ENCODE assay signal across 12 cellular contexts in genomic region chr1:201026234-201026633, GRCh38. TPM values are rescaled to one million over a fixed set of nuclear protein-coding genes. Genes with fewer than 3 reads are reported as not detected.
A peak's percentile ranks its signal among the peaks of the same experiment; 100 is the strongest.
DNase-seq lines count a peak whose midpoint lies in the region; ATAC-seq and TF ChIP-seq lines count a peak whose summit lies in the region.
"Had no signal": no experiment of that assay in that cellular context is flagged by ENCODE, and none has a peak within 500 bp of the region (broad histone marks: within the 10 kb centered on the region; RNA-seq: fewer than 3 reads in every experiment).

No MANE protein-coding gene starts in this region.

- no peaks in the 10 kb centered on the region for H3K27me3 Mint-ChIP-seq in CD4-positive, alpha-beta memory T cell
- peaks cover 23% of the 10 kb centered on the region for H3K27me3 Mint-ChIP-seq in GM23338 (ENCODE audit: insufficient read depth, low read depth, poor library complexity)
- no peaks in the 10 kb centered on the region for H3K27me3 Mint-ChIP-seq in activated CD4-positive, alpha-beta memory T cell treated with anti-CD3 and anti-CD28 coated beads, Interleukin-2, amount 10 ng/mL, durations not matched to agents 7 days and 5 days
- peaks cover 0 to 2% (median 0%) of the 10 kb centered on the region in 5 donors for H3K27me3 Mint-ChIP-seq in naive thymus-derived CD4-positive, alpha-beta T cell

- no peak for TF ChIP-seq CTCF in GM23338 (conservative IDR thresholded peaks at IDR 0.05; ENCODE audit: low read depth in 2 of 2)

- 0 out of 2 replicates have a peak overlapping the region, but pooled peaks have one; percentile 90 for H3K4me2 ChIP-seq in GM23338

- no peaks in the 10 kb centered on the region for H3K36me3 ChIP-seq in CD4-positive, alpha-beta memory T cell (ENCODE audit: insufficient read depth, low read length)
- peaks cover 7% of the 10 kb centered on the region; the same call in 1 of the 2 replicates for H3K36me3 ChIP-seq in GM23338 (ENCODE audit: insufficient read depth)
- no peaks in the 10 kb centered on the region for H3K36me3 ChIP-seq in naive thymus-derived CD4-positive, alpha-beta T cell (ENCODE audit: control insufficient read depth in 2 of 3, insufficient read depth in 3 of 3, low read length in 3 of 3)
- H3K36me3 ChIP-seq: MG63 had no signal

- H4K20me1 ChIP-seq in GM23338 (replicated peaks; ENCODE audit: insufficient read depth): no peaks in the 10 kb centered on the region

- H3K4me1 ChIP-seq in CD4-positive, alpha-beta memory T cell (ENCODE audit: insufficient read depth, low read length): peaks cover 43% of the 10 kb centered on the region
- H3K4me1 ChIP-seq in GM23338 (ENCODE audit: insufficient read depth): peaks cover 43% of the 10 kb centered on the region
- H3K4me1 ChIP-seq in naive thymus-derived CD4-positive, alpha-beta T cell (ENCODE audit: control insufficient read depth in 2 of 2, insufficient read depth in 2 of 2, low read length in 2 of 2): peaks cover 11 to 32% of the 10 kb centered on the region in 2 donors

- H3K9me3 Mint-ChIP-seq in CD4-positive, alpha-beta memory T cell: no peaks in the 10 kb centered on the region
- H3K9me3 Mint-ChIP-seq in GM23338: no peaks in the 10 kb centered on the region
- H3K9me3 Mint-ChIP-seq in activated CD4-positive, alpha-beta memory T cell treated with anti-CD3 and anti-CD28 coated beads, Interleukin-2, amount 10 ng/mL, durations not matched to agents 7 days and 5 days: no peaks in the 10 kb centered on the region
- H3K9me3 Mint-ChIP-seq in naive thymus-derived CD4-positive, alpha-beta T cell: no peaks in the 10 kb centered on the region

- H3K27ac ChIP-seq in CD4-positive, alpha-beta memory T cell (ENCODE audit: low read depth, low read length): no peak overlapping the region
- H3K27ac ChIP-seq in GM23338 (ENCODE audit: low read depth): no peak overlapping the region
- H3K27ac ChIP-seq in naive thymus-derived CD4-positive, alpha-beta T cell (ENCODE audit: low read depth, low read length): peak overlapping the region; percentile 40

- no peak for DNase-seq in CD4-positive, alpha-beta memory T cell
- DNase-seq in GM23338 (ENCODE audit: low spot score) (no peak), cardiac septum (ENCODE audit: low spot score) (no peak), DMS79 treated with DMSO at 0.1 percent for 48 hours (lab: John Stamatoyannopoulos, UW) (no peak)
- DNase-seq in activated CD4-positive, alpha-beta memory T cell treated with anti-CD3 and anti-CD28 coated beads, Interleukin-2, amount 10 ng/mL, durations not matched to agents 7 days and 5 days: no peak
- no peak for DNase-seq in naive thymus-derived CD4-positive, alpha-beta T cell
- DNase-seq in activated effector memory CD4-positive, alpha-beta T cell treated with Interleukin-2 at 50 U/mL for 16 hours: no peak
- DNase-seq: COR-L47; retina; stimulated activated CD4-positive, alpha-beta T cell treated with anti-CD3 and anti-CD28 coated beads, Interleukin-4, amount 100 ng/mL, for 24 hours had no signal

- H3K27ac Mint-ChIP-seq in CD4-positive, alpha-beta memory T cell: peak overlapping the region; percentile 1 to 88 (median 37)
- H3K27ac Mint-ChIP-seq in GM23338: no peak overlapping the region; the same call in 1 of the 2 replicates
- peak overlapping the region; percentile 51 for H3K27ac Mint-ChIP-seq in activated CD4-positive, alpha-beta memory T cell treated with anti-CD3 and anti-CD28 coated beads, Interleukin-2, amount 10 ng/mL, durations not matched to agents 7 days and 5 days
- peak overlapping the region; percentile 4 to 85 (median 78) for H3K27ac Mint-ChIP-seq in naive thymus-derived CD4-positive, alpha-beta T cell

- H3K79me2 ChIP-seq in GM23338 (replicated peaks; ENCODE audit: insufficient read depth): peaks cover 4% of the 10 kb centered on the region; the same call in 1 of the 2 replicates

- H3K4me1 Mint-ChIP-seq in CD4-positive, alpha-beta memory T cell: peaks cover 33 to 50% (median 40%) of the 10 kb centered on the region in 4 donors
- H3K4me1 Mint-ChIP-seq in GM23338: peaks cover 46% of the 10 kb centered on the region
- H3K4me1 Mint-ChIP-seq in activated CD4-positive, alpha-beta memory T cell treated with anti-CD3 and anti-CD28 coated beads, Interleukin-2, amount 10 ng/mL, durations not matched to agents 7 days and 5 days: peaks cover 51% of the 10 kb centered on the region
- peaks cover 28 to 52% (median 44%) of the 10 kb centered on the region in 7 donors for H3K4me1 Mint-ChIP-seq in naive thymus-derived CD4-positive, alpha-beta T cell

- H3K36me3 Mint-ChIP-seq in CD4-positive, alpha-beta memory T cell: peaks cover 0 to 8% of the 10 kb centered on the region in 2 donors
- peaks cover 19% of the 10 kb centered on the region for H3K36me3 Mint-ChIP-seq in GM23338 (ENCODE audit: low read depth)
- H3K36me3 Mint-ChIP-seq in activated CD4-positive, alpha-beta memory T cell treated with anti-CD3 and anti-CD28 coated beads, Interleukin-2, amount 10 ng/mL, durations not matched to agents 7 days and 5 days (ENCODE audit: low read depth): peaks cover 28% of the 10 kb centered on the region
- peaks cover 0 to 11% (median 0%) of the 10 kb centered on the region in 5 donors for H3K36me3 Mint-ChIP-seq in naive thymus-derived CD4-positive, alpha-beta T cell

- intact Hi-C loops in CD4-positive, alpha-beta memory T cell (cut with micrococcal nuclease): no loop called here
- intact Hi-C loops in naive thymus-derived CD4-positive, alpha-beta T cell (cut with micrococcal nuclease): loop anchor here (10.0 kb wide), 2 partner anchors 479 to 871 kb away; partner anchors contain the start of gene CSRP1 (in 1 of the 2)
- intact Hi-C loops in cardiac septum (cut with DNase I): no loop called here

- no peaks in the 10 kb centered on the region for H3K27me3 ChIP-seq in CD4-positive, alpha-beta memory T cell (ENCODE audit: insufficient read depth, low read length)
- H3K27me3 ChIP-seq in GM23338 (ENCODE audit: insufficient read depth): no peaks in the 10 kb centered on the region
- no peaks in the 10 kb centered on the region for H3K27me3 ChIP-seq in naive thymus-derived CD4-positive, alpha-beta T cell (ENCODE audit: control insufficient read depth in 2 of 2, insufficient read depth in 2 of 2, low read length in 2 of 2)

- H3K4me3 ChIP-seq in CD4-positive, alpha-beta memory T cell (ENCODE audit: low read length in 2 of 2): no peak overlapping the region
- H3K4me3 ChIP-seq in GM23338: no peak overlapping the region
- no peak overlapping the region for H3K4me3 ChIP-seq in naive thymus-derived CD4-positive, alpha-beta T cell (ENCODE audit: low read length)
- H3K4me3 ChIP-seq: MG63 had no signal

- CTCF ChIA-PET in CD4-positive, alpha-beta memory T cell (lab: Charles Lee; ENCODE audit: partially characterized antibody): interaction anchor here (1.0 to 9.5 kb wide), 14 partner anchors 10 to 404 kb away, joined by 3 to 90 read pairs (median 5); no protein-coding TSS in a partner anchor
- CTCF ChIA-PET in activated CD4-positive, alpha-beta memory T cell treated with anti-CD3 and anti-CD28 coated beads, Interleukin-2, amount 10 ng/mL, durations not matched to agents 7 days and 5 days (lab: Charles Lee): interaction anchor here (1.3 to 11.8 kb wide), 10 partner anchors 8 to 87 kb away, joined by 3 to 104 read pairs (median 11); no protein-coding TSS in a partner anchor
- CTCF ChIA-PET in naive thymus-derived CD4-positive, alpha-beta T cell (lab: Charles Lee): interaction anchor here (0.6 to 4.0 kb wide), 9 partner anchors 10 to 921 kb away, joined by 3 to 14 read pairs (median 4); partner anchors contain the start of gene TMEM9

- peak overlapping the region in 3 of 8 donors; percentile 5 to 69 (median 23) for H3K4me3 Mint-ChIP-seq in CD4-positive, alpha-beta memory T cell
- H3K4me3 Mint-ChIP-seq in GM23338: no peak overlapping the region
- peak overlapping the region; percentile 62 for H3K4me3 Mint-ChIP-seq in activated CD4-positive, alpha-beta memory T cell treated with anti-CD3 and anti-CD28 coated beads, Interleukin-2, amount 10 ng/mL, durations not matched to agents 7 days and 5 days
- H3K4me3 Mint-ChIP-seq in naive thymus-derived CD4-positive, alpha-beta T cell: peak overlapping the region in 5 of 10 donors; percentile 3 to 61 (median 24)

- H3K9me3 ChIP-seq in CD4-positive, alpha-beta memory T cell (ENCODE audit: control insufficient read depth in 1 of 2, low read length in 2 of 2): no peaks in the 10 kb centered on the region
- no peaks in the 10 kb centered on the region for H3K9me3 ChIP-seq in naive thymus-derived CD4-positive, alpha-beta T cell (ENCODE audit: control insufficient read depth in 2 of 3, low read length in 3 of 3)
- H3K9me3 ChIP-seq: MG63 had no signal

- H3K9me2 ChIP-seq in GM23338 (ENCODE audit: insufficient read depth): no peaks in the 10 kb centered on the region

- ATAC-seq in GM23338 (no peak), GM21367 (IDR thresholded peaks at IDR 0.05; ENCODE audit: unreplicated experiment) (no peak)
- no peak for ATAC-seq in naive thymus-derived CD4-positive, alpha-beta T cell

- POLR2A ChIA-PET in CD4-positive, alpha-beta memory T cell (lab: Charles Lee; ENCODE audit: partially characterized antibody): interaction anchor here (0.9 to 1.7 kb wide), 5 partner anchors 8 to 33 kb away, joined by 3 to 8 read pairs (median 3); no protein-coding TSS in a partner anchor
- POLR2A ChIA-PET in activated CD4-positive, alpha-beta memory T cell treated with anti-CD3 and anti-CD28 coated beads, Interleukin-2, amount 10 ng/mL, durations not matched to agents 7 days and 5 days (lab: Charles Lee): interaction anchor here (1.0 to 12.9 kb wide), 4 partner anchors 13 to 55 kb away, joined by 3 to 178 read pairs (median 4); no protein-coding TSS in a partner anchor
- POLR2A ChIA-PET in naive thymus-derived CD4-positive, alpha-beta T cell (lab: Charles Lee): interaction anchor here (1.3 to 2.1 kb wide), 3 partner anchors 8 to 46 kb away, joined by 3 to 6 read pairs (median 4); no protein-coding TSS in a partner anchor

- H2AFZ ChIP-seq in GM23338: no peak overlapping the region

- no peaks in the 10 kb centered on the region for H3F3A ChIP-seq in GM23338 (replicated peaks; ENCODE audit: low read depth)

TF ChIP-seq in GM23338, 12 proteins besides CTCF, POLR2A, EP300 and RAD21 (continues in another document):
- TF ChIP-seq ZNF331 (CRISPR knock-in tag; IDR thresholded peaks at IDR 0.05; ENCODE audit: low read depth) (no peak), EZH2 (IDR thresholded peaks at IDR 0.05; ENCODE audit: low read depth, unreplicated experiment) (no peak)

RNA-seq across cellular contexts. Expression of gene KIF21B, which starts 2.7 kb away (rescaled TPM):
- total RNA-seq in CD4-positive, alpha-beta memory T cell: 10 to 100 TPM; 90.3 to 94.7 TPM
- polyA plus RNA-seq in CD4-positive, alpha-beta memory T cell: 10 to 100 TPM in 1 of 2 donors, under 1 TPM in 1; 0.55 to 10.4 TPM
- total RNA-seq in GM23338 (2014; rRNA removed; shearing (Covaris generic)): 26.6 and 34.3 TPM in 2 replicates
- polyA plus RNA-seq in GM23338 (2016; fragmentation: Nextera tagmentation; extraction: Ambion mirVana): 4.6 and 5.3 TPM in 2 replicates
- total RNA-seq in activated CD4-positive, alpha-beta memory T cell treated with anti-CD3 and anti-CD28 coated beads, Interleukin-2, amount 10 ng/mL, durations not matched to agents 7 days and 5 days: 100 to 1,000 TPM; 175 to 180 TPM
- total RNA-seq in naive thymus-derived CD4-positive, alpha-beta T cell: 10 to 100 TPM; 68.3 to 97.6 (median 73.4) TPM
- polyA plus RNA-seq in naive thymus-derived CD4-positive, alpha-beta T cell: 1 to 10 TPM; 3.0 to 8.1 TPM
- 0.73 TPM for total RNA-seq in cardiac septum

Comparison
In these comparisons a context has a peak if more than half of its experiments do, and no peak if none do; other contexts are left out.
1. RNA of gene KIF21B, which starts 2.7 kb away (total RNA-seq): 175 to 180 TPM in activated CD4-positive, alpha-beta memory T cell treated with anti-CD3 and anti-CD28 coated beads, Interleukin-2, amount 10 ng/mL, durations not matched to agents 7 days and 5 days, 90.3 to 94.7 TPM in CD4-positive, alpha-beta memory T cell, 68.3 to 97.6 TPM in naive thymus-derived CD4-positive, alpha-beta T cell and 26.6 to 34.3 TPM in GM23338; 0.73 TPM in cardiac septum (single experiment); every median in the first group is over 10 times any median in the second.
2. intact Hi-C loops: an anchor here in naive thymus-derived CD4-positive, alpha-beta T cell (10.0 kb wide); none called in CD4-positive, alpha-beta memory T cell and cardiac septum.